Comparison of ENCODE assay signal across 8 cellular contexts in genomic region chr17:68292689-68293040, GRCh38. TPM values are rescaled to one million over a fixed set of nuclear protein-coding genes. Genes with fewer than 3 reads are reported as not detected.
DNase-seq lines count a peak whose midpoint lies in the region; ATAC-seq and TF ChIP-seq lines count a peak whose summit lies in the region.

No MANE protein-coding gene starts in this region.

- H3K27ac Mint-ChIP-seq in CD4-positive, alpha-beta memory T cell: peak overlapping the region; percentile 89 to 99 (median 93)
- peak overlapping the region; percentile 65 to 91 (median 84) for H3K27ac Mint-ChIP-seq in IgD-negative memory B cell
- H3K27ac Mint-ChIP-seq in neural crest cell (ENCODE audit: unreplicated experiment): no peak overlapping the region

- intact Hi-C loops in CD4-positive, alpha-beta memory T cell (cut with micrococcal nuclease): loop anchor here (1.0 to 5.0 kb wide), 7 partner anchors 45 to 165 kb away; partner anchors contain the start of genes AMZ2 and WIPI1
- intact Hi-C loops in uterus (cut with DNase I; ENCODE audit: low total_unique reads): no loop called here

- no peaks in the 10 kb centered on the region for H3K27me3 ChIP-seq in CD4-positive, alpha-beta memory T cell (ENCODE audit: insufficient read depth, low read length)
- H3K27me3 ChIP-seq in uterus (no peaks in the 10 kb centered on the region), gastroesophageal sphincter (peaks cover 82% of the 10 kb centered on the region)

- H3K27me3 Mint-ChIP-seq in CD4-positive, alpha-beta memory T cell: no peaks in the 10 kb centered on the region
- H3K27me3 Mint-ChIP-seq in IgD-negative memory B cell (no peaks in the 10 kb centered on the region), neural crest cell (ENCODE audit: low read depth) (peaks cover 45% of the 10 kb centered on the region)

- ATAC-seq in HG02798 (IDR thresholded peaks at IDR 0.05; ENCODE audit: poor library complexity, unreplicated experiment): no peak
- no peak for ATAC-seq in gastroesophageal sphincter

- peaks cover 0 to 6% of the 10 kb centered on the region in 2 donors for H3K36me3 Mint-ChIP-seq in CD4-positive, alpha-beta memory T cell
- H3K36me3 Mint-ChIP-seq in IgD-negative memory B cell: no peaks in the 10 kb centered on the region
- H3K36me3 Mint-ChIP-seq in neural crest cell (ENCODE audit: low read depth): no peaks in the 10 kb centered on the region

- TF ChIP-seq EP300 in gastroesophageal sphincter (IDR thresholded peaks at IDR 0.05): no peak

- no peak for DNase-seq in CD4-positive, alpha-beta memory T cell
- DNase-seq in coronary artery (ENCODE audit: low spot score): no peak
- no peak for DNase-seq in neural crest cell (ENCODE audit: low read depth, low spot score)
- no peak for DNase-seq in uterus
- DNase-seq in cortex of kidney (lab: John Stamatoyannopoulos, UW): no peak

- TF ChIP-seq CTCF in coronary artery (IDR thresholded peaks at IDR 0.05): no peak
- TF ChIP-seq CTCF in neural crest cell (conservative IDR thresholded peaks at IDR 0.05): no peak
- TF ChIP-seq CTCF in uterus (IDR thresholded peaks at IDR 0.05): no peak
- no peak for TF ChIP-seq CTCF in gastroesophageal sphincter (IDR thresholded peaks at IDR 0.05)

- peaks cover 79% of the 10 kb centered on the region for H3K4me1 ChIP-seq in CD4-positive, alpha-beta memory T cell (ENCODE audit: insufficient read depth, low read length)
- H3K4me1 ChIP-seq in uterus (peaks cover 0 to 16% of the 10 kb centered on the region in 2 donors), gastroesophageal sphincter (peaks cover 0 to 31% (median 0%) of the 10 kb centered on the region in 3 donors)

- H3K9me3 Mint-ChIP-seq in CD4-positive, alpha-beta memory T cell: no peaks in the 10 kb centered on the region
- no peaks in the 10 kb centered on the region for H3K9me3 Mint-ChIP-seq in IgD-negative memory B cell
- H3K9me3 Mint-ChIP-seq in neural crest cell: no peaks in the 10 kb centered on the region

- H3K4me3 Mint-ChIP-seq in CD4-positive, alpha-beta memory T cell: peak overlapping the region; percentile 74 to 87 (median 84)
- peak overlapping the region; percentile 79 to 93 (median 88) for H3K4me3 Mint-ChIP-seq in IgD-negative memory B cell
- H3K4me3 Mint-ChIP-seq in neural crest cell: peak overlapping the region; percentile 91

- H3K4me3 ChIP-seq in CD4-positive, alpha-beta memory T cell (ENCODE audit: low read length in 2 of 2): peak overlapping the region; percentile 18 to 90
- H3K4me3 ChIP-seq in coronary artery (peak overlapping the region; percentile 83), uterus (no peak overlapping the region), gastroesophageal sphincter (peak overlapping the region in 1 of 2 donors; percentile 71)

- CTCF ChIA-PET in CD4-positive, alpha-beta memory T cell (lab: Charles Lee; ENCODE audit: partially characterized antibody): interaction anchor here (1.0 to 5.4 kb wide), 11 partner anchors 9 to 145 kb away, joined by 3 to 21 read pairs (median 6); no protein-coding TSS in a partner anchor

- 36 to 64% methylated on average over 5 to 7 of the region's 9 CpGs for WGBS in gastroesophageal sphincter (ENCODE audit: low coverage in 1 of 2), 2 donors

- POLR2A ChIA-PET in CD4-positive, alpha-beta memory T cell (lab: Charles Lee; ENCODE audit: partially characterized antibody): interaction anchor here (1.0 to 9.3 kb wide), 31 partner anchors 10 to 219 kb away, joined by 3 to 151 read pairs (median 17); partner anchors contain the start of genes AMZ2, PRKAR1A and WIPI1

- peak overlapping the region; percentile 90 for H3K27ac ChIP-seq in CD4-positive, alpha-beta memory T cell (ENCODE audit: low read depth, low read length)
- no peak overlapping the region for H3K27ac ChIP-seq in coronary artery
- H3K27ac ChIP-seq in uterus: no peak overlapping the region
- H3K27ac ChIP-seq in gastroesophageal sphincter: no peak overlapping the region

- TF ChIP-seq POLR2A in uterus (IDR thresholded peaks at IDR 0.05) (no peak), gastroesophageal sphincter (IDR thresholded peaks at IDR 0.05) (no peak)

- peaks cover 54 to 85% (median 64%) of the 10 kb centered on the region in 4 donors for H3K4me1 Mint-ChIP-seq in CD4-positive, alpha-beta memory T cell
- H3K4me1 Mint-ChIP-seq in IgD-negative memory B cell: peaks cover 33 to 40% (median 35%) of the 10 kb centered on the region in 3 donors
- H3K4me1 Mint-ChIP-seq in neural crest cell: peaks cover 32% of the 10 kb centered on the region

- no peaks in the 10 kb centered on the region for H3K9me3 ChIP-seq in CD4-positive, alpha-beta memory T cell (ENCODE audit: control insufficient read depth in 1 of 2, low read length in 2 of 2)
- H3K9me3 ChIP-seq in uterus: no peaks in the 10 kb centered on the region
- no peaks in the 10 kb centered on the region for H3K9me3 ChIP-seq in gastroesophageal sphincter

- no peaks in the 10 kb centered on the region for H3K36me3 ChIP-seq in CD4-positive, alpha-beta memory T cell (ENCODE audit: insufficient read depth, low read length)
- H3K36me3 ChIP-seq in uterus (no peaks in the 10 kb centered on the region), gastroesophageal sphincter (no peaks in the 10 kb centered on the region)

RNA-seq across cellular contexts. Expression of gene ARSG, which starts 1.4 kb away (rescaled TPM):
- total RNA-seq in CD4-positive, alpha-beta memory T cell: 10 to 100 TPM; 13.6 to 19.1 TPM
- polyA plus RNA-seq in CD4-positive, alpha-beta memory T cell: 10 to 100 TPM; 10.4 to 12.6 TPM
- polyA plus RNA-seq in IgD-negative memory B cell: 10.6 TPM
- total RNA-seq in neural crest cell (5.0 and 6.2 TPM in 2 replicates), uterus (1 to 10 TPM in 3 of 4 donors, under 1 TPM in 1; 0.59 to 6.4 (median 5.7) TPM), gastroesophageal sphincter (1 to 10 TPM; 2.2 to 5.5 (median 3.5) TPM)

RNA-seq across cellular contexts. Expression of gene SLC16A6, which starts 1.7 kb away (rescaled TPM):
- 1 to 10 TPM; 6.9 to 7.4 TPM for total RNA-seq in CD4-positive, alpha-beta memory T cell
- polyA plus RNA-seq in CD4-positive, alpha-beta memory T cell: 1 to 10 TPM; 1.7 to 2.0 TPM
- polyA plus RNA-seq in IgD-negative memory B cell: 0.33 TPM
- total RNA-seq in neural crest cell: 0.23 and 0.66 TPM in 2 replicates
- 1 to 10 TPM in 2 of 4 donors, under 1 TPM in 1, not detected in 1; 0.35 to 1.5 (median 1.0) TPM for total RNA-seq in uterus
- under 1 TPM in 3 of 4 donors, not detected in 1; 0.27 to 0.67 (median 0.46) TPM for total RNA-seq in gastroesophageal sphincter

RNA-seq across cellular contexts. Expression of gene AMZ2, which starts 44.8 kb away (rescaled TPM):
- total RNA-seq in CD4-positive, alpha-beta memory T cell: 10 to 100 TPM; 66.1 to 81.2 TPM
- polyA plus RNA-seq in CD4-positive, alpha-beta memory T cell: 100 to 1,000 TPM; 114 to 161 TPM
- polyA plus RNA-seq in IgD-negative memory B cell: 80.0 TPM
- total RNA-seq in neural crest cell: 85.1 and 87.5 TPM in 2 replicates
- 10 to 100 TPM; 26.9 to 60.9 (median 35.1) TPM for total RNA-seq in uterus
- total RNA-seq in gastroesophageal sphincter: 10 to 100 TPM; 54.9 to 76.5 (median 59.6) TPM

Comparison
In these comparisons a context has a peak if more than half of its experiments do, and no peak if none do; other contexts are left out.
1. H3K4me3 ChIP-seq: peak in CD4-positive, alpha-beta memory T cell (2 of 2) and coronary artery (single experiment); none in uterus (0 of 2).
2. Peak in every context shown above with its lines, with median percentiles within 50 percentile points of each other: H3K4me3 Mint-ChIP-seq.